18 cellular contexts compared by ENCODE assay signal in genomic region chr5:9621379-9621903, GRCh38. TPM values are rescaled to one million over a fixed set of nuclear protein-coding genes. Genes with fewer than 3 reads are reported as not detected.
DNase-seq lines count a peak whose midpoint lies in the region; ATAC-seq, FAIRE-seq and TF ChIP-seq lines count a peak whose summit lies in the region.
"Had no signal": no experiment of that assay in that cellular context is flagged by ENCODE, and none has a peak within 500 bp of the region (broad histone marks: within the 10 kb centered on the region; RNA-seq: fewer than 3 reads in every experiment).

No MANE protein-coding gene starts in this region.

- no peak for TF ChIP-seq CTCF in endodermal cell (conservative IDR thresholded peaks at IDR 0.05)
- TF ChIP-seq CTCF in D721Med (IDR thresholded peaks at IDR 0.05; ENCODE audit: insufficient read depth, missing control alignments) = no peak

- peaks cover 2% of the 10 kb centered on the region for H3K9me3 Mint-ChIP-seq in activated CD4-positive, alpha-beta T cell treated with anti-CD3 and anti-CD28 coated beads for 36 hours (ENCODE audit: low read depth)
- no peaks in the 10 kb centered on the region for H3K9me3 Mint-ChIP-seq in endodermal cell
- H3K9me3 Mint-ChIP-seq: activated B cell treated with CpG ODN at 0.5 μM for 24 hours had no signal

- 79 to 81% methylated on average over 5 to 7 of the region's 7 CpGs for WGBS in endodermal cell (ENCODE audit: insufficient coverage in 1 of 2, insufficient read length in 1 of 2), 2 experiments

- no peaks in the 10 kb centered on the region for H3K9me3 ChIP-seq in endodermal cell (ENCODE audit: control insufficient read depth, low read length)

- no peaks in the 10 kb centered on the region for H3K4me1 Mint-ChIP-seq in activated CD4-positive, alpha-beta T cell treated with anti-CD3 and anti-CD28 coated beads for 36 hours
- H3K4me1 Mint-ChIP-seq in endodermal cell = peaks cover 21% of the 10 kb centered on the region
- H3K4me1 Mint-ChIP-seq: activated B cell treated with CpG ODN at 0.5 μM for 24 hours, immature natural killer cell, natural killer cell had no signal

- no peak overlapping the region for H3K9ac ChIP-seq in endodermal cell (ENCODE audit: extremely low read depth, low read length, poor library complexity, severe bottlenecking)

- H3K4me1 ChIP-seq in endodermal cell (ENCODE audit: control insufficient read depth, insufficient read depth, low read length) = peaks cover 3% of the 10 kb centered on the region

- DNase-seq in EL (peak; percentile 86), glomerular visceral epithelial cell (ENCODE audit: extremely low spot score) (peak; percentile 59), skeletal muscle cell (ENCODE audit: low read depth) (peak; percentile 21), endodermal cell (no peak), D721Med (ENCODE audit: insufficient read length, low spot score) (no peak)
- DNase-seq in activated CD4-positive, alpha-beta T cell treated with anti-CD3 and anti-CD28 coated beads for 36 hours = no peak
- DNase-seq: activated B cell treated with CpG ODN at 0.5 μM for 24 hours; activated CD8-positive, alpha-beta memory T cell treated with anti-CD3 and anti-CD28 coated beads, Interleukin-2, amount 50 U/mL, for 4 hours; DMS 273 treated with DMSO at 0.1 percent for 48 hours; dorsolateral prefrontal cortex; foreskin melanocyte; immature natural killer cell; natural killer cell; substantia nigra had no signal

- no peaks in the 10 kb centered on the region for H3K36me3 Mint-ChIP-seq in activated CD4-positive, alpha-beta T cell treated with anti-CD3 and anti-CD28 coated beads for 36 hours (ENCODE audit: low read depth)
- no peaks in the 10 kb centered on the region for H3K36me3 Mint-ChIP-seq in endodermal cell (ENCODE audit: low read depth)
- H3K36me3 Mint-ChIP-seq: activated naive CD8-positive, alpha-beta T cell; immature natural killer cell had no signal

- H3K4me3 Mint-ChIP-seq in activated CD4-positive, alpha-beta T cell treated with anti-CD3 and anti-CD28 coated beads for 36 hours = no peak overlapping the region
- no peak overlapping the region for H3K4me3 Mint-ChIP-seq in endodermal cell
- H3K4me3 Mint-ChIP-seq: activated B cell treated with CpG ODN at 0.5 μM for 24 hours; activated naive CD8-positive, alpha-beta T cell; immature natural killer cell; natural killer cell had no signal

- H3K27ac Mint-ChIP-seq in activated CD4-positive, alpha-beta T cell treated with anti-CD3 and anti-CD28 coated beads for 36 hours = no peak overlapping the region
- no peak overlapping the region for H3K27ac Mint-ChIP-seq in endodermal cell
- H3K27ac Mint-ChIP-seq: activated B cell treated with CpG ODN at 0.5 μM for 24 hours; activated naive CD8-positive, alpha-beta T cell; immature natural killer cell; natural killer cell had no signal

- no peaks in the 10 kb centered on the region for H3K36me3 ChIP-seq in endodermal cell (ENCODE audit: control insufficient read depth, insufficient read depth, low read length)

- no peak for FAIRE-seq in D721Med (lab: Jason Lieb, UNC)
- FAIRE-seq: GM12878 had no signal

- CTCF ChIA-PET in activated CD4-positive, alpha-beta T cell treated with anti-CD3 and anti-CD28 coated beads for 36 hours (lab: Charles Lee) = no interaction called here

- ATAC-seq in SK-N-SH treated with all-trans-retinoic acid at 6 μM for 48 hours = no peak; the same call in 2 of the 3 replicates
- ATAC-seq in activated CD4-positive, alpha-beta T cell treated with anti-CD3 and anti-CD28 coated beads for 36 hours = no peak
- no peak for ATAC-seq in HG03457 (IDR thresholded peaks at IDR 0.05; ENCODE audit: unreplicated experiment)
- ATAC-seq: GM12878, natural killer cell had no signal

- H3K27me3 ChIP-seq in endodermal cell (ENCODE audit: control insufficient read depth, insufficient read depth, low read length, poor library complexity, severe bottlenecking) = no peaks in the 10 kb centered on the region

- POLR2A ChIA-PET in activated CD4-positive, alpha-beta T cell treated with anti-CD3 and anti-CD28 coated beads for 36 hours (lab: Charles Lee) = no interaction called here

- intact Hi-C loops in activated CD4-positive, alpha-beta T cell treated with anti-CD3 and anti-CD28 coated beads for 36 hours (cut with DNase I, micrococcal nuclease) = no loop called here

- H3K4me3 ChIP-seq in skeletal muscle cell (ENCODE audit: low read depth, low read length) (no peak overlapping the region), endodermal cell (ENCODE audit: low read length) (no peak overlapping the region)
- H3K4me3 ChIP-seq: dorsolateral prefrontal cortex, GM12878 had no signal

- H3K27ac ChIP-seq in endodermal cell (ENCODE audit: low read depth, low read length) = no peak overlapping the region
- H3K27ac ChIP-seq: dorsolateral prefrontal cortex had no signal

- no peaks in the 10 kb centered on the region for H3K27me3 Mint-ChIP-seq in activated CD4-positive, alpha-beta T cell treated with anti-CD3 and anti-CD28 coated beads for 36 hours
- H3K27me3 Mint-ChIP-seq in endodermal cell (ENCODE audit: insufficient read depth) = no peaks in the 10 kb centered on the region
- H3K27me3 Mint-ChIP-seq: activated B cell treated with CpG ODN at 0.5 μM for 24 hours had no signal

TF ChIP-seq in SK-N-SH treated with all-trans-retinoic acid at 6 μM for 48 hours, 23 proteins besides CTCF, POLR2A, EP300 and RAD21 (continues in another document):
- TF ChIP-seq ZFP30 (CRISPR knock-in tag; IDR thresholded peaks at IDR 0.05) (no peak), OSR1 (CRISPR knock-in tag; IDR thresholded peaks at IDR 0.05) (no peak), CSRNP3 (CRISPR knock-in tag; IDR thresholded peaks at IDR 0.05) (no peak), CSDC2 (CRISPR knock-in tag; IDR thresholded peaks at IDR 0.05) (no peak), ZNF8 (CRISPR knock-in tag; IDR thresholded peaks at IDR 0.05) (no peak), PPARA (CRISPR knock-in tag; IDR thresholded peaks at IDR 0.05; ENCODE audit: borderline replicate concordance) (no peak), ZNF565 (CRISPR knock-in tag; conservative IDR thresholded peaks at IDR 0.05; ENCODE audit: low read depth) (no peak), BACH2 (CRISPR knock-in tag; IDR thresholded peaks at IDR 0.05; ENCODE audit: borderline replicate concordance) (no peak), POU6F1 (CRISPR knock-in tag; IDR thresholded peaks at IDR 0.05; ENCODE audit: borderline replicate concordance, low read depth) (no peak), ZC3H10 (CRISPR knock-in tag; IDR thresholded peaks at IDR 0.05) (no peak), ZFP3 (CRISPR knock-in tag; IDR thresholded peaks at IDR 0.05) (0 out of 2 replicates have a peak, but pooled peaks have one; percentile 58), CREB5 (CRISPR knock-in tag; IDR thresholded peaks at IDR 0.05; ENCODE audit: low read depth) (0 out of 2 replicates have a peak, but pooled peaks have one; percentile 26), TOX (CRISPR knock-in tag; IDR thresholded peaks at IDR 0.05; ENCODE audit: borderline replicate concordance) (no peak), SNAI2 (CRISPR knock-in tag; IDR thresholded peaks at IDR 0.05) (0 out of 2 replicates have a peak, but pooled peaks have one; percentile 49), ARNTL (CRISPR knock-in tag; IDR thresholded peaks at IDR 0.05; ENCODE audit: borderline replicate concordance, low read depth) (no peak), TCF4 (CRISPR knock-in tag; IDR thresholded peaks at IDR 0.05; ENCODE audit: borderline replicate concordance) (peak; percentile 25; the same call in 1 of the 2 replicates), ESRRG (CRISPR knock-in tag; IDR thresholded peaks at IDR 0.05) (no peak), GLIS3 (CRISPR knock-in tag; IDR thresholded peaks at IDR 0.05) (no peak)

RNA-seq across cellular contexts. Expression of gene TAS2R1, which starts 8.7 kb away (rescaled TPM):
- total RNA-seq in activated CD4-positive, alpha-beta T cell treated with anti-CD3 and anti-CD28 coated beads for 36 hours = not detected
- total RNA-seq in endodermal cell = under 1 TPM in 1 of 2 donors, not detected in 1; 0.24 TPM
- not detected for polyA plus RNA-seq in endodermal cell (2013, experiment 1 of 2)
- polyA plus RNA-seq in endodermal cell (2013, experiment 2 of 2) = not detected
- total RNA-seq: activated B cell treated with CpG ODN at 0.5 μM for 24 hours, GM12878, natural killer cell had no signal
- polyA plus RNA-seq: GM12878, immature natural killer cell had no signal

Comparison
In these comparisons a context has a peak if more than half of its experiments do, and no peak if none do; other contexts are left out.
1. DNase-seq: peak in EL (single experiment), glomerular visceral epithelial cell (single experiment) and skeletal muscle cell (single experiment); none in activated CD4-positive, alpha-beta T cell treated with anti-CD3 and anti-CD28 coated beads for 36 hours (single experiment), endodermal cell (single experiment) and D721Med (single experiment).